ENCODE assay signal across 1 cellular context in genomic region chr11:59849551-59849950, GRCh38.
A peak's percentile ranks its signal among the peaks of the same experiment; 100 is the strongest.
TF ChIP-seq lines count a peak whose summit lies in the region.

No MANE protein-coding gene starts in this region.

TF ChIP-seq in K562, 482 proteins besides CTCF, POLR2A, EP300 and RAD21:
- TF ChIP-seq BCOR (IDR thresholded peaks at IDR 0.05) (peak; percentile 77), ZNF121 (CRISPR knock-in tag; conservative IDR thresholded peaks at IDR 0.05) (peak; percentile 54; the same call in 1 of the 2 replicates)
TF ChIP-seq in K562: peak in this region for 2; not testable (repeated sequence) for 480.
